ENCODE assay signal across 19 cellular contexts in genomic region chr2:181368036-181368435, GRCh38.
DNase-seq lines count a peak whose midpoint lies in the region; TF ChIP-seq lines count a peak whose summit lies in the region.
"Had no signal": no experiment of that assay in that cellular context is flagged by ENCODE, and none has a peak within 500 bp of the region (broad histone marks: within the 10 kb centered on the region; RNA-seq: fewer than 3 reads in every experiment).

No MANE protein-coding gene starts in this region.

- no peaks in the 10 kb centered on the region for H3K4me1 ChIP-seq in adrenal gland (replicated peaks in 1 of 2)
- H3K4me1 ChIP-seq: BE2C had no signal

- H3K27ac Mint-ChIP-seq in nephron progenitor cell = peak overlapping the region; percentile 62
- H3K27ac Mint-ChIP-seq: GM23338; T-helper 1 cell treated with Interleukin-12 subunit alpha and Interleukin-12 subunit beta and Interleukin-4 antibody, amounts not matched to agents 30 μg/mL and 1 μg/mL, for 36 hours had no signal

- peaks cover 47% of the 10 kb centered on the region for H3K4me1 Mint-ChIP-seq in nephron progenitor cell
- H3K4me1 Mint-ChIP-seq: GM23338 had no signal

- no peaks in the 10 kb centered on the region for H3K27me3 ChIP-seq in adrenal gland
- H3K27me3 ChIP-seq: BE2C had no signal

- no peak overlapping the region for H3K27ac ChIP-seq in adrenal gland
- H3K27ac ChIP-seq: KMS-11 had no signal

- H3K4me3 Mint-ChIP-seq in nephron progenitor cell = no peak overlapping the region
- H3K4me3 Mint-ChIP-seq: GM23338; T-helper 1 cell treated with Interleukin-12 subunit alpha and Interleukin-12 subunit beta and Interleukin-4 antibody, amounts not matched to agents 30 μg/mL and 1 μg/mL, for 36 hours had no signal

- H3K9me3 ChIP-seq in adrenal gland (replicated peaks in 1 of 3) = no peaks in the 10 kb centered on the region
- H3K9me3 ChIP-seq: BE2C had no signal

- TF ChIP-seq CTCF in nephron progenitor cell (IDR thresholded peaks at IDR 0.05) = no peak
- TF ChIP-seq CTCF in adrenal gland (IDR thresholded peaks at IDR 0.05) = no peak

- H3K4me3 ChIP-seq in adrenal gland = no peak overlapping the region
- H3K4me3 ChIP-seq: GM23338 had no signal

- DNase-seq in GF-D8 (lab: John Stamatoyannopoulos, UW) (peak; percentile 13), H4 (ENCODE audit: low spot score) (peak; percentile 7), RKO (ENCODE audit: low spot score) (peak; percentile 12), nephron progenitor cell (no peak), GDM1 (lab: John Stamatoyannopoulos, UW) (no peak), adrenal gland (no peak), anterior cingulate cortex (lab: John Stamatoyannopoulos, UW) (no peak)
- DNase-seq: BE2C, DND-41, IMR-90, MV-4-11, NCI-H1417, NCI-H187 treated with DMSO at 0.1 percent for 48 hours, NCI-H2107, NCI-H774, Right ventricle myocardium superior had no signal

- H3K36me3 Mint-ChIP-seq in nephron progenitor cell (ENCODE audit: low read depth) = no peaks in the 10 kb centered on the region

- TF ChIP-seq POLR2A in adrenal gland (IDR thresholded peaks at IDR 0.05) = no peak

- no peaks in the 10 kb centered on the region for H3K36me3 ChIP-seq in adrenal gland (replicated peaks in 1 of 2)
- H3K36me3 ChIP-seq: BE2C had no signal

- 83 to 100% (median 87%) methylated on average over 1 of the region's 1 CpG for WGBS in adrenal gland, 4 donors

- no peaks in the 10 kb centered on the region for H3K9me3 Mint-ChIP-seq in nephron progenitor cell
- H3K9me3 Mint-ChIP-seq: GM23338; T-helper 1 cell treated with Interleukin-12 subunit alpha and Interleukin-12 subunit beta and Interleukin-4 antibody, amounts not matched to agents 30 μg/mL and 1 μg/mL, for 36 hours had no signal

- H3K27me3 Mint-ChIP-seq in nephron progenitor cell (ENCODE audit: low read depth, poor library complexity) = no peaks in the 10 kb centered on the region

- intact Hi-C loops in adrenal gland (cut with DNase I) = no loop called here

Comparison
In these comparisons a context has a peak if more than half of its experiments do, and no peak if none do; other contexts are left out.
1. DNase-seq: peak in GF-D8 (single experiment), H4 (single experiment) and RKO (single experiment); none in nephron progenitor cell (single experiment), GDM1 (single experiment), adrenal gland (0 of 7) and anterior cingulate cortex (0 of 58).